ENCODE assay signal across 1 cellular context in the genomic region with DNA sequence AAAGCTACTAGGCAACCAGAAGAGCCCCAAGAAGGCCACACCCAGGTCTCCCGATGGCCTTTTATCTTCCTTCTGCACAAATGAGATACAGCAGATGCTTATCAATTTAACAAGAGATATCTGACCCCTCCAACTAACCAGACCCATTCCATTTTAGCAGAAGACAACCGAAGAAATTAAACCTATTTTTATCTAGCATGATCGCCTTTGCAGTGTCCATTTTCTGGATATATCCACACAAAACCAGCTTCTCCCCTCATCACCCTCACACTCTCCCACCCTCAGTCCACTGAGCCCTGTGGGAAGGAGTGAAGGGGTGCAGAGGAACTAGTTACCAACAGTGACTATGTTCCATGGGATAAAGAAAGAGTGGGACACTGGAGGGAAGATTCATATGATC.
TF ChIP-seq lines count a peak whose summit lies in the region.

No MANE protein-coding gene starts in this region.

TF ChIP-seq in K562, 482 proteins besides CTCF, POLR2A, EP300 and RAD21 (continued from another document and continues in another):
- TF ChIP-seq, protein P1, sequence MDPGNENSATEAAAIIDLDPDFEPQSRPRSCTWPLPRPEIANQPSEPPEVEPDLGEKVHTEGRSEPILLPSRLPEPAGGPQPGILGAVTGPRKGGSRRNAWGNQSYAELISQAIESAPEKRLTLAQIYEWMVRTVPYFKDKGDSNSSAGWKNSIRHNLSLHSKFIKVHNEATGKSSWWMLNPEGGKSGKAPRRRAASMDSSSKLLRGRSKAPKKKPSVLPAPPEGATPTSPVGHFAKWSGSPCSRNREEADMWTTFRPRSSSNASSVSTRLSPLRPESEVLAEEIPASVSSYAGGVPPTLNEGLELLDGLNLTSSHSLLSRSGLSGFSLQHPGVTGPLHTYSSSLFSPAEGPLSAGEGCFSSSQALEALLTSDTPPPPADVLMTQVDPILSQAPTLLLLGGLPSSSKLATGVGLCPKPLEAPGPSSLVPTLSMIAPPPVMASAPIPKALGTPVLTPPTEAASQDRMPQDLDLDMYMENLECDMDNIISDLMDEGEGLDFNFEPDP (CRISPR knock-in tag; IDR thresholded peaks at IDR 0.05): no peak
- TF ChIP-seq ZNF77 (CRISPR knock-in tag; IDR thresholded peaks at IDR 0.05) (no peak), TCF3 (CRISPR knock-in tag; IDR thresholded peaks at IDR 0.05) (0 out of 2 replicates have a peak, but pooled peaks have one; percentile 54), ZEB2 (IDR thresholded peaks at IDR 0.05) (no peak), PTTG1 (tag; IDR thresholded peaks at IDR 0.05; ENCODE audit: low read depth) (peak; percentile 43; the same call in 1 of the 2 replicates), DNMT1 (IDR thresholded peaks at IDR 0.05) (no peak), CBFA2T3 (IDR thresholded peaks at IDR 0.05) (peak; percentile 75), PHTF2 (CRISPR knock-in tag; IDR thresholded peaks at IDR 0.05) (no peak), MXI1 (IDR thresholded peaks at IDR 0.05; ENCODE audit: low read depth, low read length) (no peak), HLTF (IDR thresholded peaks at IDR 0.05) (no peak), TAF7 (tag; IDR thresholded peaks at IDR 0.05) (no peak), PTRF (tag; IDR thresholded peaks at IDR 0.05) (peak; percentile 66), ZNF561 (CRISPR knock-in tag; conservative IDR thresholded peaks at IDR 0.05) (no peak), ELF4 (CRISPR knock-in tag; IDR thresholded peaks at IDR 0.05) (peak; percentile 36; the same call in 1 of the 2 replicates), MED1 (CRISPR knock-in tag; IDR thresholded peaks at IDR 0.05; ENCODE audit: borderline replicate concordance) (no peak), RUNX1 (IDR thresholded peaks at IDR 0.05; ENCODE audit: low read depth) (no peak), MTA1 (IDR thresholded peaks at IDR 0.05; ENCODE audit: borderline replicate concordance) (peak; percentile 28; the same call in 1 of the 2 replicates), ZNF586 (CRISPR knock-in tag; conservative IDR thresholded peaks at IDR 0.05) (no peak), SIN3A (IDR thresholded peaks at IDR 0.05; ENCODE audit: borderline replicate concordance in 2 of 2, control insufficient read depth in 1 of 2, low read depth in 2 of 2, low read length in 2 of 2) (no peak), PURB (CRISPR knock-in tag; IDR thresholded peaks at IDR 0.05; ENCODE audit: low read depth) (no peak), TEAD1 (CRISPR knock-in tag; IDR thresholded peaks at IDR 0.05) (no peak), HOXB6 (CRISPR knock-in tag; IDR thresholded peaks at IDR 0.05; ENCODE audit: borderline replicate concordance) (no peak), ZSCAN32 (CRISPR knock-in tag; IDR thresholded peaks at IDR 0.05) (no peak), FIP1L1 (IDR thresholded peaks at IDR 0.05; ENCODE audit: low read depth, low read length, poor library complexity, severe bottlenecking) (no peak), ZNF174 (CRISPR knock-in tag; IDR thresholded peaks at IDR 0.05) (no peak), ZNF282 (CRISPR knock-in tag; IDR thresholded peaks at IDR 0.05) (no peak)
- TF ChIP-seq, protein P2, sequence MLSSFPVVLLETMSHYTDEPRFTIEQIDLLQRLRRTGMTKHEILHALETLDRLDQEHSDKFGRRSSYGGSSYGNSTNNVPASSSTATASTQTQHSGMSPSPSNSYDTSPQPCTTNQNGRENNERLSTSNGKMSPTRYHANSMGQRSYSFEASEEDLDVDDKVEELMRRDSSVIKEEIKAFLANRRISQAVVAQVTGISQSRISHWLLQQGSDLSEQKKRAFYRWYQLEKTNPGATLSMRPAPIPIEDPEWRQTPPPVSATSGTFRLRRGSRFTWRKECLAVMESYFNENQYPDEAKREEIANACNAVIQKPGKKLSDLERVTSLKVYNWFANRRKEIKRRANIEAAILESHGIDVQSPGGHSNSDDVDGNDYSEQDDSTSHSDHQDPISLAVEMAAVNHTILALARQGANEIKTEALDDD (IDR thresholded peaks at IDR 0.05): peak; percentile 95
- TF ChIP-seq, protein P3, sequence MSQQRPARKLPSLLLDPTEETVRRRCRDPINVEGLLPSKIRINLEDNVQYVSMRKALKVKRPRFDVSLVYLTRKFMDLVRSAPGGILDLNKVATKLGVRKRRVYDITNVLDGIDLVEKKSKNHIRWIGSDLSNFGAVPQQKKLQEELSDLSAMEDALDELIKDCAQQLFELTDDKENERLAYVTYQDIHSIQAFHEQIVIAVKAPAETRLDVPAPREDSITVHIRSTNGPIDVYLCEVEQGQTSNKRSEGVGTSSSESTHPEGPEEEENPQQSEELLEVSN (IDR thresholded peaks at IDR 0.05; ENCODE audit: borderline replicate concordance in 1 of 2, extremely low read depth in 1 of 2, insufficient read depth in 1 of 2, insufficient read length in 1 of 2, low read depth in 1 of 2, low read length in 1 of 2, poor library complexity in 1 of 2, severe bottlenecking in 1 of 2): no peak
- TF ChIP-seq, protein P4, sequence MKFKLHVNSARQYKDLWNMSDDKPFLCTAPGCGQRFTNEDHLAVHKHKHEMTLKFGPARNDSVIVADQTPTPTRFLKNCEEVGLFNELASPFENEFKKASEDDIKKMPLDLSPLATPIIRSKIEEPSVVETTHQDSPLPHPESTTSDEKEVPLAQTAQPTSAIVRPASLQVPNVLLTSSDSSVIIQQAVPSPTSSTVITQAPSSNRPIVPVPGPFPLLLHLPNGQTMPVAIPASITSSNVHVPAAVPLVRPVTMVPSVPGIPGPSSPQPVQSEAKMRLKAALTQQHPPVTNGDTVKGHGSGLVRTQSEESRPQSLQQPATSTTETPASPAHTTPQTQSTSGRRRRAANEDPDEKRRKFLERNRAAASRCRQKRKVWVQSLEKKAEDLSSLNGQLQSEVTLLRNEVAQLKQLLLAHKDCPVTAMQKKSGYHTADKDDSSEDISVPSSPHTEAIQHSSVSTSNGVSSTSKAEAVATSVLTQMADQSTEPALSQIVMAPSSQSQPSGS (CRISPR knock-in tag; IDR thresholded peaks at IDR 0.05): no peak
- TF ChIP-seq, protein P5, sequence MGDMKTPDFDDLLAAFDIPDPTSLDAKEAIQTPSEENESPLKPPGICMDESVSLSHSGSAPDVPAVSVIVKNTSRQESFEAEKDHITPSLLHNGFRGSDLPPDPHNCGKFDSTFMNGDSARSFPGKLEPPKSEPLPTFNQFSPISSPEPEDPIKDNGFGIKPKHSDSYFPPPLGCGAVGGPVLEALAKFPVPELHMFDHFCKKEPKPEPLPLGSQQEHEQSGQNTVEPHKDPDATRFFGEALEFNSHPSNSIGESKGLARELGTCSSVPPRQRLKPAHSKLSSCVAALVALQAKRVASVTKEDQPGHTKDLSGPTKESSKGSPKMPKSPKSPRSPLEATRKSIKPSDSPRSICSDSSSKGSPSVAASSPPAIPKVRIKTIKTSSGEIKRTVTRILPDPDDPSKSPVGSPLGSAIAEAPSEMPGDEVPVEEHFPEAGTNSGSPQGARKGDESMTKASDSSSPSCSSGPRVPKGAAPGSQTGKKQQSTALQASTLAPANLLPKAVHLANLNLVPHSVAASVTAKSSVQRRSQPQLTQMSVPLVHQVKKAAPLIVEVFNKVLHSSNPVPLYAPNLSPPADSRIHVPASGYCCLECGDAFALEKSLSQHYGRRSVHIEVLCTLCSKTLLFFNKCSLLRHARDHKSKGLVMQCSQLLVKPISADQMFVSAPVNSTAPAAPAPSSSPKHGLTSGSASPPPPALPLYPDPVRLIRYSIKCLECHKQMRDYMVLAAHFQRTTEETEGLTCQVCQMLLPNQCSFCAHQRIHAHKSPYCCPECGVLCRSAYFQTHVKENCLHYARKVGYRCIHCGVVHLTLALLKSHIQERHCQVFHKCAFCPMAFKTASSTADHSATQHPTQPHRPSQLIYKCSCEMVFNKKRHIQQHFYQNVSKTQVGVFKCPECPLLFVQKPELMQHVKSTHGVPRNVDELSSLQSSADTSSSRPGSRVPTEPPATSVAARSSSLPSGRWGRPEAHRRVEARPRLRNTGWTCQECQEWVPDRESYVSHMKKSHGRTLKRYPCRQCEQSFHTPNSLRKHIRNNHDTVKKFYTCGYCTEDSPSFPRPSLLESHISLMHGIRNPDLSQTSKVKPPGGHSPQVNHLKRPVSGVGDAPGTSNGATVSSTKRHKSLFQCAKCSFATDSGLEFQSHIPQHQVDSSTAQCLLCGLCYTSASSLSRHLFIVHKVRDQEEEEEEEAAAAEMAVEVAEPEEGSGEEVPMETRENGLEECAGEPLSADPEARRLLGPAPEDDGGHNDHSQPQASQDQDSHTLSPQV (IDR thresholded peaks at IDR 0.05): peak; percentile 44; the same call in 1 of the 2 replicates
- TF ChIP-seq, protein P6, sequence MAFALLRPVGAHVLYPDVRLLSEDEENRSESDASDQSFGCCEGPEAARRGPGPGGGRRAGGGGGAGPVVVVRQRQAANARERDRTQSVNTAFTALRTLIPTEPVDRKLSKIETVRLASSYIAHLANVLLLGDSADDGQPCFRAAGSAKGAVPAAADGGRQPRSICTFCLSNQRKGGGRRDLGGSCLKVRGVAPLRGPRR (CRISPR knock-in tag; IDR thresholded peaks at IDR 0.05): peak; percentile 77; the same call in 1 of the 2 replicates
- TF ChIP-seq, protein P7, sequence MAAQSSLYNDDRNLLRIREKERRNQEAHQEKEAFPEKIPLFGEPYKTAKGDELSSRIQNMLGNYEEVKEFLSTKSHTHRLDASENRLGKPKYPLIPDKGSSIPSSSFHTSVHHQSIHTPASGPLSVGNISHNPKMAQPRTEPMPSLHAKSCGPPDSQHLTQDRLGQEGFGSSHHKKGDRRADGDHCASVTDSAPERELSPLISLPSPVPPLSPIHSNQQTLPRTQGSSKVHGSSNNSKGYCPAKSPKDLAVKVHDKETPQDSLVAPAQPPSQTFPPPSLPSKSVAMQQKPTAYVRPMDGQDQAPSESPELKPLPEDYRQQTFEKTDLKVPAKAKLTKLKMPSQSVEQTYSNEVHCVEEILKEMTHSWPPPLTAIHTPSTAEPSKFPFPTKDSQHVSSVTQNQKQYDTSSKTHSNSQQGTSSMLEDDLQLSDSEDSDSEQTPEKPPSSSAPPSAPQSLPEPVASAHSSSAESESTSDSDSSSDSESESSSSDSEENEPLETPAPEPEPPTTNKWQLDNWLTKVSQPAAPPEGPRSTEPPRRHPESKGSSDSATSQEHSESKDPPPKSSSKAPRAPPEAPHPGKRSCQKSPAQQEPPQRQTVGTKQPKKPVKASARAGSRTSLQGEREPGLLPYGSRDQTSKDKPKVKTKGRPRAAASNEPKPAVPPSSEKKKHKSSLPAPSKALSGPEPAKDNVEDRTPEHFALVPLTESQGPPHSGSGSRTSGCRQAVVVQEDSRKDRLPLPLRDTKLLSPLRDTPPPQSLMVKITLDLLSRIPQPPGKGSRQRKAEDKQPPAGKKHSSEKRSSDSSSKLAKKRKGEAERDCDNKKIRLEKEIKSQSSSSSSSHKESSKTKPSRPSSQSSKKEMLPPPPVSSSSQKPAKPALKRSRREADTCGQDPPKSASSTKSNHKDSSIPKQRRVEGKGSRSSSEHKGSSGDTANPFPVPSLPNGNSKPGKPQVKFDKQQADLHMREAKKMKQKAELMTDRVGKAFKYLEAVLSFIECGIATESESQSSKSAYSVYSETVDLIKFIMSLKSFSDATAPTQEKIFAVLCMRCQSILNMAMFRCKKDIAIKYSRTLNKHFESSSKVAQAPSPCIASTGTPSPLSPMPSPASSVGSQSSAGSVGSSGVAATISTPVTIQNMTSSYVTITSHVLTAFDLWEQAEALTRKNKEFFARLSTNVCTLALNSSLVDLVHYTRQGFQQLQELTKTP (IDR thresholded peaks at IDR 0.05; ENCODE audit: low read depth in 1 of 2, partially characterized antibody in 2 of 2): no peak
- TF ChIP-seq, protein P8, sequence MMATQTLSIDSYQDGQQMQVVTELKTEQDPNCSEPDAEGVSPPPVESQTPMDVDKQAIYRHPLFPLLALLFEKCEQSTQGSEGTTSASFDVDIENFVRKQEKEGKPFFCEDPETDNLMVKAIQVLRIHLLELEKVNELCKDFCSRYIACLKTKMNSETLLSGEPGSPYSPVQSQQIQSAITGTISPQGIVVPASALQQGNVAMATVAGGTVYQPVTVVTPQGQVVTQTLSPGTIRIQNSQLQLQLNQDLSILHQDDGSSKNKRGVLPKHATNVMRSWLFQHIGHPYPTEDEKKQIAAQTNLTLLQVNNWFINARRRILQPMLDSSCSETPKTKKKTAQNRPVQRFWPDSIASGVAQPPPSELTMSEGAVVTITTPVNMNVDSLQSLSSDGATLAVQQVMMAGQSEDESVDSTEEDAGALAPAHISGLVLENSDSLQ (IDR thresholded peaks at IDR 0.05): no peak
- TF ChIP-seq, protein P9, sequence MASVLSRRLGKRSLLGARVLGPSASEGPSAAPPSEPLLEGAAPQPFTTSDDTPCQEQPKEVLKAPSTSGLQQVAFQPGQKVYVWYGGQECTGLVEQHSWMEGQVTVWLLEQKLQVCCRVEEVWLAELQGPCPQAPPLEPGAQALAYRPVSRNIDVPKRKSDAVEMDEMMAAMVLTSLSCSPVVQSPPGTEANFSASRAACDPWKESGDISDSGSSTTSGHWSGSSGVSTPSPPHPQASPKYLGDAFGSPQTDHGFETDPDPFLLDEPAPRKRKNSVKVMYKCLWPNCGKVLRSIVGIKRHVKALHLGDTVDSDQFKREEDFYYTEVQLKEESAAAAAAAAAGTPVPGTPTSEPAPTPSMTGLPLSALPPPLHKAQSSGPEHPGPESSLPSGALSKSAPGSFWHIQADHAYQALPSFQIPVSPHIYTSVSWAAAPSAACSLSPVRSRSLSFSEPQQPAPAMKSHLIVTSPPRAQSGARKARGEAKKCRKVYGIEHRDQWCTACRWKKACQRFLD (CRISPR knock-in tag; IDR thresholded peaks at IDR 0.05): no peak
- TF ChIP-seq, protein P10, sequence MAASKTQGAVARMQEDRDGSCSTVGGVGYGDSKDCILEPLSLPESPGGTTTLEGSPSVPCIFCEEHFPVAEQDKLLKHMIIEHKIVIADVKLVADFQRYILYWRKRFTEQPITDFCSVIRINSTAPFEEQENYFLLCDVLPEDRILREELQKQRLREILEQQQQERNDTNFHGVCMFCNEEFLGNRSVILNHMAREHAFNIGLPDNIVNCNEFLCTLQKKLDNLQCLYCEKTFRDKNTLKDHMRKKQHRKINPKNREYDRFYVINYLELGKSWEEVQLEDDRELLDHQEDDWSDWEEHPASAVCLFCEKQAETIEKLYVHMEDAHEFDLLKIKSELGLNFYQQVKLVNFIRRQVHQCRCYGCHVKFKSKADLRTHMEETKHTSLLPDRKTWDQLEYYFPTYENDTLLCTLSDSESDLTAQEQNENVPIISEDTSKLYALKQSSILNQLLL (CRISPR knock-in tag; IDR thresholded peaks at IDR 0.05; ENCODE audit: borderline replicate concordance): no peak
- TF ChIP-seq, protein P11, sequence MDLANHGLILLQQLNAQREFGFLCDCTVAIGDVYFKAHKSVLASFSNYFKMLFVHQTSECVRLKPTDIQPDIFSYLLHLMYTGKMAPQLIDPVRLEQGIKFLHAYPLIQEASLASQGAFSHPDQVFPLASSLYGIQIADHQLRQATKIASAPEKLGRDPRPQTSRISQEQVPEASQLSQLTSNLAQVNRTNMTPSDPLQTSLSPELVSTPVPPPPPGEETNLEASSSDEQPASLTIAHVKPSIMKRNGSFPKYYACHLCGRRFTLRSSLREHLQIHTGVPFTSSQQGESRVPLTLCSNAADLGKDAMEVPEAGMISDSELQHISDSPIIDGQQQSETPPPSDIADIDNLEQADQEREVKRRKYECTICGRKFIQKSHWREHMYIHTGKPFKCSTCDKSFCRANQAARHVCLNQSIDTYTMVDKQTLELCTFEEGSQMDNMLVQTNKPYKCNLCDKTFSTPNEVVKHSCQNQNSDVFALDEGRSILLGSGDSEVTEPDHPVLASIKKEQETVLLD (IDR thresholded peaks at IDR 0.05): no peak
